In genomic region chr10:77599651-77600050, GRCh38 we compare ENCODE assay signal across 16 cellular contexts. TPM values are rescaled to one million over a fixed set of nuclear protein-coding genes. Genes with fewer than 3 reads are reported as not detected.
A peak's percentile ranks its signal among the peaks of the same experiment; 100 is the strongest.
DNase-seq lines count a peak whose midpoint lies in the region; ATAC-seq, FAIRE-seq and TF ChIP-seq lines count a peak whose summit lies in the region.
"Had no signal": no experiment of that assay in that cellular context is flagged by ENCODE, and none has a peak within 500 bp of the region (broad histone marks: within the 10 kb centered on the region; RNA-seq: fewer than 3 reads in every experiment).

No MANE protein-coding gene starts in this region.

- H3K4me3 Mint-ChIP-seq in activated T-helper 1 cell treated with anti-CD3 and anti-CD28 coated beads, Interleukin-12 subunit alpha, Interleukin-12 subunit beta, Interleukin-2, Interleukin-4 antibody, amounts not matched to agents 30 ng/mL and 10 ng/mL and 1 ng/mL, durations not matched to agents 14 hours and 24 hours and 36 hours = no peak overlapping the region
- H3K4me3 Mint-ChIP-seq: CD4-positive, alpha-beta memory T cell had no signal

- peak overlapping the region; percentile 4 for H3K27ac Mint-ChIP-seq in activated T-helper 1 cell treated with anti-CD3 and anti-CD28 coated beads, Interleukin-12 subunit alpha, Interleukin-12 subunit beta, Interleukin-2, Interleukin-4 antibody, amounts not matched to agents 30 ng/mL and 10 ng/mL and 1 ng/mL, durations not matched to agents 14 hours and 24 hours and 36 hours
- H3K27ac Mint-ChIP-seq: CD4-positive, alpha-beta memory T cell had no signal

- ATAC-seq in gastroesophageal sphincter (no peak), PC-3 (no peak)

- H2AFZ ChIP-seq in PC-3 (ENCODE audit: low read length) = no peak overlapping the region

- H3K9me2 ChIP-seq in PC-3 (replicated peaks; ENCODE audit: low read length) = no peaks in the 10 kb centered on the region

- CTCF ChIA-PET in PC-3 (lab: Charles Lee) = no interaction called here

- 86 to 96% methylated on average over 3 to 4 of the region's 4 CpGs for WGBS in gastroesophageal sphincter (ENCODE audit: low coverage in 1 of 2), 2 donors
- 82 to 85% (median 85%) methylated on average over 4 of the region's 4 CpGs for WGBS in small intestine, 3 donors

- no TSS peak for BruUV-seq in PC-3 (replicated peaks; lab: Mats Ljungman, UMichigan)

- H3K9me3 ChIP-seq in gastroesophageal sphincter (no peaks in the 10 kb centered on the region), PC-3 (ENCODE audit: low read length) (no peaks in the 10 kb centered on the region), small intestine (ENCODE audit: control insufficient read depth, low read depth) (no peaks in the 10 kb centered on the region)

- no peak for FAIRE-seq in small intestine (lab: Jason Lieb, UNC)
- FAIRE-seq: G401.6, GM12892, H1 had no signal

- H4K20me1 ChIP-seq in PC-3 (ENCODE audit: low read length) = no peaks in the 10 kb centered on the region

- POLR2A ChIA-PET in PC-3 (lab: Charles Lee; ENCODE audit: unreplicated experiment) = no interaction called here

- H3K4me1 ChIP-seq in gastroesophageal sphincter (peaks cover 0 to 66% (median 17%) of the 10 kb centered on the region in 3 donors), PC-3 (ENCODE audit: insufficient read depth, low read length) (peaks cover 28% of the 10 kb centered on the region), small intestine (ENCODE audit: control insufficient read depth in 2 of 2, insufficient read depth in 1 of 2, low read depth in 1 of 2, low read length in 1 of 2) (peaks cover 5 to 6% of the 10 kb centered on the region in 2 donors)

- H3K4me3 ChIP-seq in gastroesophageal sphincter = no peak overlapping the region
- no peak overlapping the region for H3K4me3 ChIP-seq in PC-3 (ENCODE audit: low read length)
- no peak overlapping the region for H3K4me3 ChIP-seq in small intestine (ENCODE audit: low read depth in 1 of 2, low read length in 2 of 2)

- H3K36me3 ChIP-seq in gastroesophageal sphincter (no peaks in the 10 kb centered on the region), PC-3 (ENCODE audit: low read depth, low read length) (no peaks in the 10 kb centered on the region), small intestine (ENCODE audit: control insufficient read depth in 2 of 2, insufficient read depth in 2 of 2, low read length in 2 of 2) (no peaks in the 10 kb centered on the region)

- no peaks in the 10 kb centered on the region for H3K9me3 Mint-ChIP-seq in activated T-helper 1 cell treated with anti-CD3 and anti-CD28 coated beads, Interleukin-12 subunit alpha, Interleukin-12 subunit beta, Interleukin-2, Interleukin-4 antibody, amounts not matched to agents 30 ng/mL and 10 ng/mL and 1 ng/mL, durations not matched to agents 14 hours and 24 hours and 36 hours

- TF ChIP-seq POLR2A in gastroesophageal sphincter (IDR thresholded peaks at IDR 0.05) = no peak

- TF ChIP-seq EP300 in gastroesophageal sphincter (IDR thresholded peaks at IDR 0.05) = no peak

- no peaks in the 10 kb centered on the region for H3F3A ChIP-seq in PC-3 (ENCODE audit: low read length, unreplicated experiment)

- H3K27ac ChIP-seq in gastroesophageal sphincter (peak overlapping the region in 3 of 4 donors; percentile 5 to 59 (median 28)), PC-3 (ENCODE audit: low read length) (no peak overlapping the region), small intestine (ENCODE audit: low read depth in 1 of 2, low read length in 1 of 2) (no peak overlapping the region)

- H3K27me3 ChIP-seq in gastroesophageal sphincter (no peaks in the 10 kb centered on the region), PC-3 (ENCODE audit: low read length) (no peaks in the 10 kb centered on the region), small intestine (ENCODE audit: control insufficient read depth in 2 of 2, insufficient read depth in 2 of 2, low read length in 2 of 2) (no peaks in the 10 kb centered on the region)

- no peak for DNase-seq in activated T-helper 1 cell treated with anti-CD3 and anti-CD28 coated beads, Interleukin-12 subunit alpha, Interleukin-12 subunit beta, Interleukin-2, Interleukin-4 antibody, amounts not matched to agents 30 ng/mL and 10 ng/mL and 1 ng/mL, durations not matched to agents 14 hours and 24 hours and 36 hours (ENCODE audit: low spot score)
- DNase-seq in posterior vena cava (ENCODE audit: low spot score) (peak; percentile 5), PC-3 (no peak), small intestine (no peak), epidermal melanocyte (ENCODE audit: insufficient read length, low spot score) (no peak)
- DNase-seq: C1 segment of cervical spinal cord; CD4-positive, alpha-beta memory T cell; COR-L47; DMS153; DND-41; H7; HCEC 1CT had no signal

- peaks cover 88% of the 10 kb centered on the region for H3K79me2 ChIP-seq in PC-3 (ENCODE audit: low read length)

- H3K9ac ChIP-seq in PC-3 (ENCODE audit: low read length) = no peak overlapping the region

- intact Hi-C loops in activated T-helper 1 cell treated with anti-CD3 and anti-CD28 coated beads, Interleukin-12 subunit alpha, Interleukin-12 subunit beta, Interleukin-2, Interleukin-4 antibody, amounts not matched to agents 30 ng/mL and 10 ng/mL and 1 ng/mL, durations not matched to agents 14 hours and 24 hours and 36 hours (cut with micrococcal nuclease) = no loop called here
- intact Hi-C loops in posterior vena cava (cut with DNase I) (loop anchor here (5.0 kb wide), 2 partner anchors 33 to 897 kb away; no protein-coding TSS in a partner anchor), PC-3 (cut with micrococcal nuclease) (no loop called here)

- H3K4me1 Mint-ChIP-seq in activated T-helper 1 cell treated with anti-CD3 and anti-CD28 coated beads, Interleukin-12 subunit alpha, Interleukin-12 subunit beta, Interleukin-2, Interleukin-4 antibody, amounts not matched to agents 30 ng/mL and 10 ng/mL and 1 ng/mL, durations not matched to agents 14 hours and 24 hours and 36 hours (ENCODE audit: low read depth) = peaks cover 9% of the 10 kb centered on the region

- H3K36me3 Mint-ChIP-seq in activated T-helper 1 cell treated with anti-CD3 and anti-CD28 coated beads, Interleukin-12 subunit alpha, Interleukin-12 subunit beta, Interleukin-2, Interleukin-4 antibody, amounts not matched to agents 30 ng/mL and 10 ng/mL and 1 ng/mL, durations not matched to agents 14 hours and 24 hours and 36 hours (ENCODE audit: low read depth) = no peaks in the 10 kb centered on the region
- H3K36me3 Mint-ChIP-seq: CD4-positive, alpha-beta memory T cell had no signal

- H3K27me3 Mint-ChIP-seq in activated T-helper 1 cell treated with anti-CD3 and anti-CD28 coated beads, Interleukin-12 subunit alpha, Interleukin-12 subunit beta, Interleukin-2, Interleukin-4 antibody, amounts not matched to agents 30 ng/mL and 10 ng/mL and 1 ng/mL, durations not matched to agents 14 hours and 24 hours and 36 hours (ENCODE audit: insufficient read depth) = peaks cover 2% of the 10 kb centered on the region

- no peak for TF ChIP-seq CTCF in gastroesophageal sphincter (IDR thresholded peaks at IDR 0.05)
- no peak for TF ChIP-seq CTCF in PC-3 (conservative IDR thresholded peaks at IDR 0.05; ENCODE audit: low read depth, low read length)

- H3K4me2 ChIP-seq in PC-3 (ENCODE audit: low read length) = no peak overlapping the region

RNA-seq across cellular contexts. Expression of gene KCNMA1, which starts 38.0 kb away (rescaled TPM):
- not detected in 2 replicates for total RNA-seq in activated T-helper 1 cell treated with anti-CD3 and anti-CD28 coated beads, Interleukin-12 subunit alpha, Interleukin-12 subunit beta, Interleukin-2, Interleukin-4 antibody, amounts not matched to agents 30 ng/mL and 10 ng/mL and 1 ng/mL, durations not matched to agents 14 hours and 24 hours and 36 hours
- total RNA-seq in gastroesophageal sphincter = 100 to 1,000 TPM; 168 to 389 (median 323) TPM
- 100 to 1,000 TPM in 1 of 2 donors, 10 to 100 TPM in 1; 99.7 to 117 TPM for total RNA-seq in posterior vena cava
- 143 and 193 TPM in 2 replicates for total RNA-seq in PC-3 (2014; rRNA removed)
- 1 to 10 TPM; 2.7 to 8.6 (median 6.9) TPM for polyA plus RNA-seq in small intestine
- total RNA-seq: CD4-positive, alpha-beta memory T cell had no signal

Comparison
In these comparisons a context has a peak if more than half of its experiments do, and no peak if none do; other contexts are left out.
1. H3K27ac ChIP-seq: peak in gastroesophageal sphincter (3 of 4); none in PC-3 (single experiment) and small intestine (0 of 2).
2. RNA of gene KCNMA1, which starts 38.0 kb away (total RNA-seq): 168 to 389 TPM in gastroesophageal sphincter, 143 to 193 TPM in PC-3 and 99.7 to 117 TPM in posterior vena cava; not detected in activated T-helper 1 cell treated with anti-CD3 and anti-CD28 coated beads, Interleukin-12 subunit alpha, Interleukin-12 subunit beta, Interleukin-2, Interleukin-4 antibody, amounts not matched to agents 30 ng/mL and 10 ng/mL and 1 ng/mL, durations not matched to agents 14 hours and 24 hours and 36 hours; every median in the first group is over 10 times any median in the second.
3. intact Hi-C loops: an anchor here in posterior vena cava (5.0 kb wide); none called in activated T-helper 1 cell treated with anti-CD3 and anti-CD28 coated beads, Interleukin-12 subunit alpha, Interleukin-12 subunit beta, Interleukin-2, Interleukin-4 antibody, amounts not matched to agents 30 ng/mL and 10 ng/mL and 1 ng/mL, durations not matched to agents 14 hours and 24 hours and 36 hours and PC-3.